1 cellular context compared by ENCODE assay signal in the genomic region with DNA sequence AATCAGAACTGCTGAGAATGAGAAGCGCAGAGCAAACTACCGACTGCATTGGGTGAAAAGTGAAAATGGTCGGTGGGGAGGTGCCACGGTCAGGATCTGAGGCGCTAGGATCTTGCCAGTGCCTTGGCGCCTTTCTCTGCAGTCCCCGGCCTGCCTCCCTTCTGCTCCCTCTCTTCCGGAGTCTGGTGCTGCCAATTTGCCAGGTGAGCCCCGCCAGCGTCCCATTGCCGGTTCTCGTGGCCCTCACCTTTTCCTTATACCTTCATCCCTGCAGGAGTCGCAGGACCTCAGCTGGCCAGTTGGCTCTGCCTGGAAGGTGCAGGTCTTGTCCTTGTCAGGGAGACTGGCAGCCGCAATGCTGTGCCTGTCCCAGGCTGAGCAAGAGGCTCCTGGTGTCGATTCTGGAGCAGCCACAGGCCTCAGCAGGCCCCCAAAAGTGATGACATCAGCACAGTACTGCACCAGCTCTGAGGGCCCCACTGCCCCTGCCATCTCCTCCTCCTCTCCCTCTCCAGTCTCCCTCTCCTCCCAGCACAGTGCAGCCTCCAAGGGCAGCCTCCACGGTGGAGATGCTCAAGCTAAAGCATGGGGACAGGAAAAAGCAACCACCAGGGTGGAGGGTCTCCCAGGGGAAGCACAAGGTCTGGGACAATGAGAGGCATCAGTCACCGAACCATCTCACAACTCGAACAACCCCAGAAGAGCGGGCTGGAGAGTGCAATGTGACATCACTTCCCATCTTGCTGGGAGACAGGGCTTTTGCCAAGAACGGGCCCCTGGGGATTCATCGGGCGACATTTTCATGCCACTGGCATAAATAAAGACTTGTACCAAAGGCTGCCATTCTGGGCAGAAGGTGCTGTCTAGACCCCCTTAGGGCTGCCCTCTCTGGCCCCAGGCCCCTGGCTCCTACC.
TF ChIP-seq lines count a peak whose summit lies in the region.

No MANE protein-coding gene starts in this region.

TF ChIP-seq in HEK293, 187 proteins besides CTCF, POLR2A, EP300 and RAD21 (continues in another document):
- TF ChIP-seq MZF1 (tag by site-specific recombination; IDR thresholded peaks at IDR 0.05; ENCODE audit: borderline replicate concordance) (no peak), TRIM28 (IDR thresholded peaks at IDR 0.05; ENCODE audit: borderline replicate concordance, low read length) (no peak), ZEB2 (tag by site-specific recombination; IDR thresholded peaks at IDR 0.05) (0 out of 2 replicates have a peak, but pooled peaks have one; percentile 17), ZNF10 (tag by site-specific recombination; IDR thresholded peaks at IDR 0.05) (no peak), ZNF623 (tag by site-specific recombination; IDR thresholded peaks at IDR 0.05) (no peak), ZNF184 (tag by site-specific recombination; IDR thresholded peaks at IDR 0.05) (no peak), ZSCAN16 (tag by site-specific recombination; IDR thresholded peaks at IDR 0.05) (no peak), ZBTB48 (tag by site-specific recombination; IDR thresholded peaks at IDR 0.05) (no peak), ZNF600 (tag by site-specific recombination; IDR thresholded peaks at IDR 0.05) (no peak), ZNF335 (tag by site-specific recombination; conservative IDR thresholded peaks at IDR 0.05) (peak; percentile 18; the same call in 1 of the 2 replicates), ZNF416 (tag by site-specific recombination; IDR thresholded peaks at IDR 0.05) (no peak), SCRT2 (tag by site-specific recombination; IDR thresholded peaks at IDR 0.05) (no peak), ZNF555 (tag by site-specific recombination; conservative IDR thresholded peaks at IDR 0.05) (no peak), ZIC2 (tag by site-specific recombination; IDR thresholded peaks at IDR 0.05) (0 out of 2 replicates have a peak, but pooled peaks have one; percentile 7), ZNF837 (tag by site-specific recombination; IDR thresholded peaks at IDR 0.05) (no peak), WT1 (tag by site-specific recombination; IDR thresholded peaks at IDR 0.05) (no peak), KLF16 (tag by site-specific recombination; IDR thresholded peaks at IDR 0.05) (no peak), ZNF629 (tag by site-specific recombination; IDR thresholded peaks at IDR 0.05) (peak; percentile 37; the same call in 1 of the 2 replicates), ZNF26 (tag by site-specific recombination; IDR thresholded peaks at IDR 0.05) (no peak; the same call in 1 of the 2 replicates), ZFHX2 (tag by site-specific recombination; conservative IDR thresholded peaks at IDR 0.05) (no peak), ZNF112 (tag by site-specific recombination; IDR thresholded peaks at IDR 0.05) (no peak), BCL11A (tag by site-specific recombination; IDR thresholded peaks at IDR 0.05; ENCODE audit: low read depth) (no peak), PATZ1 (tag by site-specific recombination; IDR thresholded peaks at IDR 0.05) (peak; percentile 41), ZNF175 (tag by site-specific recombination; IDR thresholded peaks at IDR 0.05) (no peak), ZNF398 (tag by site-specific recombination; IDR thresholded peaks at IDR 0.05) (peak; percentile 62), ZSCAN23 (tag by site-specific recombination; IDR thresholded peaks at IDR 0.05) (no peak), ZNF621 (tag by site-specific recombination; IDR thresholded peaks at IDR 0.05) (no peak), ZNF37A (tag by site-specific recombination; IDR thresholded peaks at IDR 0.05) (no peak), GLIS1 (tag by site-specific recombination; IDR thresholded peaks at IDR 0.05) (no peak), EGR2 (tag by site-specific recombination; IDR thresholded peaks at IDR 0.05; ENCODE audit: low read depth) (no peak), ZNF366 (tag by site-specific recombination; conservative IDR thresholded peaks at IDR 0.05) (no peak), ZNF530 (tag by site-specific recombination; IDR thresholded peaks at IDR 0.05; ENCODE audit: low read depth) (no peak), ZFP69B (tag by site-specific recombination; IDR thresholded peaks at IDR 0.05) (peak; percentile 92), GLI2 (tag by site-specific recombination; IDR thresholded peaks at IDR 0.05; ENCODE audit: borderline replicate concordance, low read depth) (no peak), ZBTB1 (tag by site-specific recombination; IDR thresholded peaks at IDR 0.05) (no peak), ZNF354C (tag by site-specific recombination; IDR thresholded peaks at IDR 0.05; ENCODE audit: borderline replicate concordance, low read depth) (no peak), ZNF133 (tag by site-specific recombination; IDR thresholded peaks at IDR 0.05) (no peak), ZNF223 (tag by site-specific recombination; IDR thresholded peaks at IDR 0.05) (no peak), ZNF19 (tag by site-specific recombination; IDR thresholded peaks at IDR 0.05; ENCODE audit: low read depth) (no peak), ZNF473 (tag by site-specific recombination; IDR thresholded peaks at IDR 0.05) (no peak), IKZF3 (tag by site-specific recombination; IDR thresholded peaks at IDR 0.05) (no peak)
- TF ChIP-seq, protein P1, sequence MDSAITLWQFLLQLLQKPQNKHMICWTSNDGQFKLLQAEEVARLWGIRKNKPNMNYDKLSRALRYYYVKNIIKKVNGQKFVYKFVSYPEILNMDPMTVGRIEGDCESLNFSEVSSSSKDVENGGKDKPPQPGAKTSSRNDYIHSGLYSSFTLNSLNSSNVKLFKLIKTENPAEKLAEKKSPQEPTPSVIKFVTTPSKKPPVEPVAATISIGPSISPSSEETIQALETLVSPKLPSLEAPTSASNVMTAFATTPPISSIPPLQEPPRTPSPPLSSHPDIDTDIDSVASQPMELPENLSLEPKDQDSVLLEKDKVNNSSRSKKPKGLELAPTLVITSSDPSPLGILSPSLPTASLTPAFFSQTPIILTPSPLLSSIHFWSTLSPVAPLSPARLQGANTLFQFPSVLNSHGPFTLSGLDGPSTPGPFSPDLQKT (IDR thresholded peaks at IDR 0.05; ENCODE audit: borderline replicate concordance, low read depth, low read length), result no peak
- TF ChIP-seq, protein P2, sequence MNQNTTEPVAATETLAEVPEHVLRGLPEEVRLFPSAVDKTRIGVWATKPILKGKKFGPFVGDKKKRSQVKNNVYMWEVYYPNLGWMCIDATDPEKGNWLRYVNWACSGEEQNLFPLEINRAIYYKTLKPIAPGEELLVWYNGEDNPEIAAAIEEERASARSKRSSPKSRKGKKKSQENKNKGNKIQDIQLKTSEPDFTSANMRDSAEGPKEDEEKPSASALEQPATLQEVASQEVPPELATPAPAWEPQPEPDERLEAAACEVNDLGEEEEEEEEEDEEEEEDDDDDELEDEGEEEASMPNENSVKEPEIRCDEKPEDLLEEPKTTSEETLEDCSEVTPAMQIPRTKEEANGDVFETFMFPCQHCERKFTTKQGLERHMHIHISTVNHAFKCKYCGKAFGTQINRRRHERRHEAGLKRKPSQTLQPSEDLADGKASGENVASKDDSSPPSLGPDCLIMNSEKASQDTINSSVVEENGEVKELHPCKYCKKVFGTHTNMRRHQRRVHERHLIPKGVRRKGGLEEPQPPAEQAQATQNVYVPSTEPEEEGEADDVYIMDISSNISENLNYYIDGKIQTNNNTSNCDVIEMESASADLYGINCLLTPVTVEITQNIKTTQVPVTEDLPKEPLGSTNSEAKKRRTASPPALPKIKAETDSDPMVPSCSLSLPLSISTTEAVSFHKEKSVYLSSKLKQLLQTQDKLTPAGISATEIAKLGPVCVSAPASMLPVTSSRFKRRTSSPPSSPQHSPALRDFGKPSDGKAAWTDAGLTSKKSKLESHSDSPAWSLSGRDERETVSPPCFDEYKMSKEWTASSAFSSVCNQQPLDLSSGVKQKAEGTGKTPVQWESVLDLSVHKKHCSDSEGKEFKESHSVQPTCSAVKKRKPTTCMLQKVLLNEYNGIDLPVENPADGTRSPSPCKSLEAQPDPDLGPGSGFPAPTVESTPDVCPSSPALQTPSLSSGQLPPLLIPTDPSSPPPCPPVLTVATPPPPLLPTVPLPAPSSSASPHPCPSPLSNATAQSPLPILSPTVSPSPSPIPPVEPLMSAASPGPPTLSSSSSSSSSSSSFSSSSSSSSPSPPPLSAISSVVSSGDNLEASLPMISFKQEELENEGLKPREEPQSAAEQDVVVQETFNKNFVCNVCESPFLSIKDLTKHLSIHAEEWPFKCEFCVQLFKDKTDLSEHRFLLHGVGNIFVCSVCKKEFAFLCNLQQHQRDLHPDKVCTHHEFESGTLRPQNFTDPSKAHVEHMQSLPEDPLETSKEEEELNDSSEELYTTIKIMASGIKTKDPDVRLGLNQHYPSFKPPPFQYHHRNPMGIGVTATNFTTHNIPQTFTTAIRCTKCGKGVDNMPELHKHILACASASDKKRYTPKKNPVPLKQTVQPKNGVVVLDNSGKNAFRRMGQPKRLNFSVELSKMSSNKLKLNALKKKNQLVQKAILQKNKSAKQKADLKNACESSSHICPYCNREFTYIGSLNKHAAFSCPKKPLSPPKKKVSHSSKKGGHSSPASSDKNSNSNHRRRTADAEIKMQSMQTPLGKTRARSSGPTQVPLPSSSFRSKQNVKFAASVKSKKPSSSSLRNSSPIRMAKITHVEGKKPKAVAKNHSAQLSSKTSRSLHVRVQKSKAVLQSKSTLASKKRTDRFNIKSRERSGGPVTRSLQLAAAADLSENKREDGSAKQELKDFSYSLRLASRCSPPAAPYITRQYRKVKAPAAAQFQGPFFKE (tag by site-specific recombination; IDR thresholded peaks at IDR 0.05; ENCODE audit: borderline replicate concordance), result no peak
- TF ChIP-seq, protein P3, sequence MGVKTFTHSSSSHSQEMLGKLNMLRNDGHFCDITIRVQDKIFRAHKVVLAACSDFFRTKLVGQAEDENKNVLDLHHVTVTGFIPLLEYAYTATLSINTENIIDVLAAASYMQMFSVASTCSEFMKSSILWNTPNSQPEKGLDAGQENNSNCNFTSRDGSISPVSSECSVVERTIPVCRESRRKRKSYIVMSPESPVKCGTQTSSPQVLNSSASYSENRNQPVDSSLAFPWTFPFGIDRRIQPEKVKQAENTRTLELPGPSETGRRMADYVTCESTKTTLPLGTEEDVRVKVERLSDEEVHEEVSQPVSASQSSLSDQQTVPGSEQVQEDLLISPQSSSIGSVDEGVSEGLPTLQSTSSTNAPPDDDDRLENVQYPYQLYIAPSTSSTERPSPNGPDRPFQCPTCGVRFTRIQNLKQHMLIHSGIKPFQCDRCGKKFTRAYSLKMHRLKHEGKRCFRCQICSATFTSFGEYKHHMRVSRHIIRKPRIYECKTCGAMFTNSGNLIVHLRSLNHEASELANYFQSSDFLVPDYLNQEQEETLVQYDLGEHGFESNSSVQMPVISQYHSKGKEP (tag by site-specific recombination; IDR thresholded peaks at IDR 0.05), result no peak
- TF ChIP-seq, protein P4, sequence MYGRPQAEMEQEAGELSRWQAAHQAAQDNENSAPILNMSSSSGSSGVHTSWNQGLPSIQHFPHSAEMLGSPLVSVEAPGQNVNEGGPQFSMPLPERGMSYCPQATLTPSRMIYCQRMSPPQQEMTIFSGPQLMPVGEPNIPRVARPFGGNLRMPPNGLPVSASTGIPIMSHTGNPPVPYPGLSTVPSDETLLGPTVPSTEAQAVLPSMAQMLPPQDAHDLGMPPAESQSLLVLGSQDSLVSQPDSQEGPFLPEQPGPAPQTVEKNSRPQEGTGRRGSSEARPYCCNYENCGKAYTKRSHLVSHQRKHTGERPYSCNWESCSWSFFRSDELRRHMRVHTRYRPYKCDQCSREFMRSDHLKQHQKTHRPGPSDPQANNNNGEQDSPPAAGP (tag by site-specific recombination; IDR thresholded peaks at IDR 0.05), result no peak
- TF ChIP-seq, protein P5, sequence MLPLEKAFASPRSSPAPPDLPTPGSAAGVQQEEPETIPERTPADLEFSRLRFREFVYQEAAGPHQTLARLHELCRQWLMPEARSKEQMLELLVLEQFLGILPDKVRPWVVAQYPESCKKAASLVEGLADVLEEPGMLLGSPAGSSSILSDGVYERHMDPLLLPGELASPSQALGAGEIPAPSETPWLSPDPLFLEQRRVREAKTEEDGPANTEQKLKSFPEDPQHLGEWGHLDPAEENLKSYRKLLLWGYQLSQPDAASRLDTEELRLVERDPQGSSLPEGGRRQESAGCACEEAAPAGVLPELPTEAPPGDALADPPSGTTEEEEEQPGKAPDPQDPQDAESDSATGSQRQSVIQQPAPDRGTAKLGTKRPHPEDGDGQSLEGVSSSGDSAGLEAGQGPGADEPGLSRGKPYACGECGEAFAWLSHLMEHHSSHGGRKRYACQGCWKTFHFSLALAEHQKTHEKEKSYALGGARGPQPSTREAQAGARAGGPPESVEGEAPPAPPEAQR (tag by site-specific recombination; IDR thresholded peaks at IDR 0.05), result no peak
